Comparison of ENCODE assay signal across 23 cellular contexts in the genomic region with DNA sequence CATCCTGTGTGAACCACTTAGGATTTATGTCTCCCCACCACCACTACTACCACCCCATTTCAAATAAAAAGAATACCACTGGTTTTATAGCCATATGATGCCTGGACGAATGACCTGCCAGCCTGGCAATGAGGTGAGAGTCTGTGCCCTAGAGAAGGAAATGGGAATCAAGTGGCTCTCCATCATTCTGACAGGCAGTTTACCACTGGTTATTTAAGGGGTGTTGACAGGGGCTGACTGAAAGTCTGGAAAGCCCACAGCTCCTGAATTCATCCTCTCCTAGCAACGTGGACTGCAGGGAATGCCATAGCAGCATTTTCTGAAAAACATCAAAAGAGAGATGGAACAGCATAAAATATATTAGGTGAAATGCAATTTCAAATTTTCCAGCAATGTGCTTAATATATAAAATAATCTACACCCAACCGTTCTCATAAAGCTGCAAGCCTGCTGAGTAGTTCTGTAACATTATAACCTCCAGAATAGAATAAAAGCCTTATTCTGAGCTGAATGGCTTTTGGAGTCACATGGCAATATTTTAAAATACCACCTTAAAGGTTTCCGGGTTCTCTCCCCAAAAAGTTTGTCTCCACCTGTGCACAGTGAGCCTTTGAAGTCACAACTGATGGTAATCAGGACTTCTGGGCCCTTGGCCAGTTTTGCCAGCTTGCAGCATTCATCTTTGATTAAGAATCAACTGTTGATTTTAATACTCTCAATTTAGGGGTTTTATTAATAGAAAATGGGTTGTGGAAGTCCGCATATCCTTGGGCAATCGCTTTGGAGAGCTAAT.
"Had no signal": no experiment of that assay in that cellular context is flagged by ENCODE, and none has a peak within 500 bp of the region (broad histone marks: within the 10 kb centered on the region; RNA-seq: fewer than 3 reads in every experiment).

No MANE protein-coding gene starts in this region.

- H3K4me3 ChIP-seq: esophagus muscularis mucosa, gastroesophageal sphincter, heart right ventricle, ovary, psoas muscle, tibial artery had no signal

- DNase-seq: activated CD4-positive, alpha-beta T cell treated with anti-CD3 and anti-CD28 coated beads for 1 hour; activated effector memory CD4-positive, alpha-beta T cell treated with anti-CD3 and anti-CD28 coated beads, Interleukin-2, amount 50 U/mL, for 16 hours; activated naive CD4-positive, alpha-beta T cell treated with anti-CD3 and anti-CD28 coated beads, Interleukin-2, amount 50 U/mL, for 16 hours; activated T-cell treated with anti-CD3 and anti-CD28 coated beads, Interleukin-2, amount 50 U/mL, for 72 hours; aorta; brain microvascular endothelial cell; central memory CD4-positive, alpha-beta T cell; cortex of kidney; effector CD4-positive, alpha-beta T cell; heart right ventricle; left ventricle myocardium superior; mesenchymal stem cell; naive thymus-derived CD4-positive, alpha-beta T cell; ovary; psoas muscle; right cardiac atrium; stimulated activated CD4-positive, alpha-beta T cell treated with anti-CD3 and anti-CD28 coated beads, Interleukin-2, amount 100 ng/mL, for 24 hours; stimulated activated naive CD4-positive, alpha-beta T cell treated with Interleukin-2 at 50 U/mL for 16 hours; substantia nigra; tibial artery; WERI-Rb-1 had no signal

- H3K27ac Mint-ChIP-seq: activated T-cell treated with anti-CD3 and anti-CD28 coated beads, Interleukin-2, amount 50 U/mL, for 72 hours; naive thymus-derived CD4-positive, alpha-beta T cell had no signal

- ATAC-seq: activated T-cell treated with anti-CD3 and anti-CD28 coated beads, Interleukin-2, amount 50 U/mL, for 72 hours; gastroesophageal sphincter; left ventricle myocardium superior; naive thymus-derived CD4-positive, alpha-beta T cell; psoas muscle; right cardiac atrium had no signal

- H3K36me3 Mint-ChIP-seq: naive thymus-derived CD4-positive, alpha-beta T cell had no signal

- H3K27ac ChIP-seq: brain microvascular endothelial cell, esophagus muscularis mucosa, gastroesophageal sphincter, heart right ventricle, ovary, psoas muscle, tibial artery, WERI-Rb-1 had no signal

- H3K4me3 Mint-ChIP-seq: activated T-cell treated with anti-CD3 and anti-CD28 coated beads, Interleukin-2, amount 50 U/mL, for 72 hours; naive thymus-derived CD4-positive, alpha-beta T cell had no signal

- H3K9me3 Mint-ChIP-seq: activated T-cell treated with anti-CD3 and anti-CD28 coated beads, Interleukin-2, amount 50 U/mL, for 72 hours had no signal
